In the genomic region with DNA sequence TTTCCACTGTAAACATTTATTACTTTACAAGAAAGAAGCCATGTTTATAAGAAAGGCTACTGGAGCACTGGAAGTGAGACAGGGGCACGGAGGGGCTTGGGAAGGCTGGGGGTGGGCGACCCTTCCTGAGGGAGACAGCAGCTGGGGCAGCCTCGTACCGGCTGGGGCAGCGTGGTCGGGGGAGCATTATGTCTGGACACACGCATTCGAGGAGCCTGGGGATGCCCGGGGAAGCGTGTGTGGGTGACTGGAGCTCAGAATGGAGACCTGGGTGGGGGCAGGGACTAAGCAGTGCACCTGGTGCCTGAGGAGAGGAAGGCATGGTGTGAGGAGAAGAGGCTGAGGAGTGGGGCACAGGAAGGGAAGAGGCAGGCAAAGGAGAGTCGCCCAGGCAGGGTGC, we compare ENCODE assay signal across 20 cellular contexts.
A peak's percentile ranks its signal among the peaks of the same experiment; 100 is the strongest.
DNase-seq lines count a peak whose midpoint lies in the region; ATAC-seq lines count a peak whose summit lies in the region.
"Had no signal": no experiment of that assay in that cellular context is flagged by ENCODE, and none has a peak within 500 bp of the region (broad histone marks: within the 10 kb centered on the region; RNA-seq: fewer than 3 reads in every experiment).

No MANE protein-coding gene starts in this region.

- CTCF ChIA-PET in activated CD4-positive, alpha-beta T cell treated with anti-CD3 and anti-CD28 coated beads, Interleukin-2, amount 10 ng/mL, durations not matched to agents 7 days and 5 days (lab: Charles Lee) = no interaction called here

- H2BK120ac ChIP-seq in mesendoderm (ENCODE audit: low read depth, low read length) = no peak overlapping the region

- no peak overlapping the region for H3K4me3 ChIP-seq in mesendoderm (ENCODE audit: low read length)
- H3K4me3 ChIP-seq: BLaER1, PC-9 had no signal

- no peak overlapping the region for H4K5ac ChIP-seq in mesendoderm (ENCODE audit: low read length)

- no peaks in the 10 kb centered on the region for H3K4me1 Mint-ChIP-seq in activated CD4-positive, alpha-beta T cell treated with anti-CD3 and anti-CD28 coated beads, Interleukin-2, amount 10 ng/mL, durations not matched to agents 7 days and 5 days
- H3K4me1 Mint-ChIP-seq: CD4-positive, CD25-positive, alpha-beta regulatory T cell; T-cell had no signal

- H3K18ac ChIP-seq in mesendoderm (ENCODE audit: low read length) = no peak overlapping the region

- H3K27me3 ChIP-seq in mesendoderm (ENCODE audit: insufficient read depth, low read length, poor library complexity) = no peaks in the 10 kb centered on the region
- H3K27me3 ChIP-seq: BLaER1 had no signal

- no peak overlapping the region for H4K8ac ChIP-seq in mesendoderm (ENCODE audit: low read depth, low read length)

- no peaks in the 10 kb centered on the region for H3K79me2 ChIP-seq in mesendoderm (ENCODE audit: control insufficient read depth, insufficient read depth, low read length)

- no peak overlapping the region for H2BK15ac ChIP-seq in mesendoderm (replicated peaks; ENCODE audit: low read depth)

- H2BK5ac ChIP-seq in mesendoderm (ENCODE audit: low read length) = no peak overlapping the region

- no peaks in the 10 kb centered on the region for H3K79me1 ChIP-seq in mesendoderm (ENCODE audit: low read length)

- no peak overlapping the region for H3K9ac ChIP-seq in mesendoderm (ENCODE audit: low read length)
- H3K9ac ChIP-seq: BLaER1 had no signal

- H3K27ac ChIP-seq in mesendoderm (ENCODE audit: low read depth, low read length) = no peak overlapping the region
- H3K27ac ChIP-seq: BLaER1, PC-9 had no signal

- H3K4ac ChIP-seq in mesendoderm (ENCODE audit: low read depth, low read length) = no peak overlapping the region

- POLR2A ChIA-PET in activated CD4-positive, alpha-beta T cell treated with anti-CD3 and anti-CD28 coated beads, Interleukin-2, amount 10 ng/mL, durations not matched to agents 7 days and 5 days (lab: Charles Lee) = no interaction called here

- WGBS in mesendoderm (ENCODE audit: extremely low coverage, insufficient coverage, low lambda C conversion rate) = no CpG with 5 or more reads among the region's 11 CpGs

- no peaks in the 10 kb centered on the region for H3K27me3 Mint-ChIP-seq in activated CD4-positive, alpha-beta T cell treated with anti-CD3 and anti-CD28 coated beads, Interleukin-2, amount 10 ng/mL, durations not matched to agents 7 days and 5 days

- no peaks in the 10 kb centered on the region for H3K9me3 Mint-ChIP-seq in activated CD4-positive, alpha-beta T cell treated with anti-CD3 and anti-CD28 coated beads, Interleukin-2, amount 10 ng/mL, durations not matched to agents 7 days and 5 days
- H3K9me3 Mint-ChIP-seq: T-cell had no signal

- H3K4me3 Mint-ChIP-seq in activated CD4-positive, alpha-beta T cell treated with anti-CD3 and anti-CD28 coated beads, Interleukin-2, amount 10 ng/mL, durations not matched to agents 7 days and 5 days = no peak overlapping the region
- H3K4me3 Mint-ChIP-seq: CD4-positive, CD25-positive, alpha-beta regulatory T cell; T-cell had no signal

- no peaks in the 10 kb centered on the region for H3K36me3 Mint-ChIP-seq in activated CD4-positive, alpha-beta T cell treated with anti-CD3 and anti-CD28 coated beads, Interleukin-2, amount 10 ng/mL, durations not matched to agents 7 days and 5 days (ENCODE audit: low read depth)
- H3K36me3 Mint-ChIP-seq: CD4-positive, CD25-positive, alpha-beta regulatory T cell; T-cell had no signal

- H3K4me1 ChIP-seq in mesendoderm (ENCODE audit: control insufficient read depth, low read depth, low read length) = no peaks in the 10 kb centered on the region

- H3K23ac ChIP-seq in mesendoderm (ENCODE audit: low read length) = no peak overlapping the region

- H3K56ac ChIP-seq in mesendoderm (ENCODE audit: low read length) = peak overlapping the region; percentile 25

- no peak for ATAC-seq in HG03108 (IDR thresholded peaks at IDR 0.05; ENCODE audit: unreplicated experiment)
- ATAC-seq: T-cell had no signal

- no peaks in the 10 kb centered on the region for H3K36me3 ChIP-seq in mesendoderm (ENCODE audit: control insufficient read depth, insufficient read depth, low read length)
- H3K36me3 ChIP-seq: BLaER1 had no signal

- no peak overlapping the region for H3K4me2 ChIP-seq in mesendoderm (ENCODE audit: low read length)
- H3K4me2 ChIP-seq: BLaER1, PC-9 had no signal

- H3K27ac Mint-ChIP-seq in activated CD4-positive, alpha-beta T cell treated with anti-CD3 and anti-CD28 coated beads, Interleukin-2, amount 10 ng/mL, durations not matched to agents 7 days and 5 days = peak overlapping the region; percentile 41
- H3K27ac Mint-ChIP-seq: T-cell had no signal

- no peak overlapping the region for H2AK5ac ChIP-seq in mesendoderm (ENCODE audit: low read length)

- peak; percentile 42 for DNase-seq in NCI-H1436 (lab: John Stamatoyannopoulos, UW)
- no peak for DNase-seq in NCI-H1436 treated with DMSO at 0.1 percent for 48 hours (lab: John Stamatoyannopoulos, UW)
- no peak for DNase-seq in activated CD4-positive, alpha-beta T cell treated with anti-CD3 and anti-CD28 coated beads, Interleukin-2, amount 10 ng/mL, durations not matched to agents 7 days and 5 days
- DNase-seq in activated CD4-positive, alpha-beta T cell treated with anti-CD3 and anti-CD28 coated beads, Interleukin-2, amount 50 U/mL, for 4 hours = no peak
- DNase-seq in NCI-H510A treated with DMSO at 0.1 percent for 48 hours (lab: John Stamatoyannopoulos, UW) = peak; percentile 55
- no peak for DNase-seq in mesendoderm
- DNase-seq in T-helper 1 cell = no peak
- DNase-seq: CD4-positive, CD25-positive, alpha-beta regulatory T cell; DMS153; DND-41; MV-4-11; NCI-H1694 treated with DMSO at 0.1 percent for 48 hours; NCI-H2081; NCI-H2171 treated with DMSO at 0.1 percent for 48 hours; NCI-H524; NCI-H774; PC-9; T-cell had no signal

Comparison
In these comparisons a context has a peak if more than half of its experiments do, and no peak if none do; other contexts are left out.
1. DNase-seq: peak in NCI-H1436 (single experiment) and NCI-H510A treated with DMSO at 0.1 percent for 48 hours (single experiment); none in NCI-H1436 treated with DMSO at 0.1 percent for 48 hours (single experiment), activated CD4-positive, alpha-beta T cell treated with anti-CD3 and anti-CD28 coated beads, Interleukin-2, amount 10 ng/mL, durations not matched to agents 7 days and 5 days (single experiment), activated CD4-positive, alpha-beta T cell treated with anti-CD3 and anti-CD28 coated beads, Interleukin-2, amount 50 U/mL, for 4 hours (0 of 2), mesendoderm (single experiment) and T-helper 1 cell (0 of 5).